In genomic region chr1:206074839-206075238, GRCh38 we compare ENCODE assay signal across 1 cellular context.
A peak's percentile ranks its signal among the peaks of the same experiment; 100 is the strongest.
TF ChIP-seq lines count a peak whose summit lies in the region.

No MANE protein-coding gene starts in this region.

TF ChIP-seq in K562, 482 proteins besides CTCF, POLR2A, EP300 and RAD21 (continued from another document and continues in another):
- TF ChIP-seq RNF219 (CRISPR knock-in tag; IDR thresholded peaks at IDR 0.05) (no peak), ESRRB (CRISPR knock-in tag; IDR thresholded peaks at IDR 0.05; ENCODE audit: borderline replicate concordance) (no peak), SMC3 (conservative IDR thresholded peaks at IDR 0.05; ENCODE audit: insufficient read depth, low read depth, low read length) (no peak), ZNF282 (CRISPR knock-in tag; IDR thresholded peaks at IDR 0.05) (no peak), SIN3B (IDR thresholded peaks at IDR 0.05; ENCODE audit: low read depth) (no peak), NFE2 (IDR thresholded peaks at IDR 0.05; ENCODE audit: low read depth) (no peak), KLF13 (tag; IDR thresholded peaks at IDR 0.05; ENCODE audit: borderline replicate concordance, low read depth) (no peak), ELF2 (CRISPR knock-in tag; IDR thresholded peaks at IDR 0.05) (no peak), ZNF212 (CRISPR knock-in tag; IDR thresholded peaks at IDR 0.05) (no peak), ZEB2 (IDR thresholded peaks at IDR 0.05) (no peak; the same call in 1 of the 2 replicates), TCF7L2 (IDR thresholded peaks at IDR 0.05; ENCODE audit: low read depth, low read length) (no peak), SFPQ (IDR thresholded peaks at IDR 0.05; ENCODE audit: low read depth, low read length) (no peak), PHF20 (IDR thresholded peaks at IDR 0.05; ENCODE audit: partially characterized antibody) (no peak), MBD2 (IDR thresholded peaks at IDR 0.05; ENCODE audit: borderline replicate concordance, low read depth) (peak; percentile 45; the same call in 1 of the 2 replicates), ARID1B (IDR thresholded peaks at IDR 0.05) (peak; percentile 92), NCOA1 (IDR thresholded peaks at IDR 0.05; ENCODE audit: low read depth) (peak; percentile 47; the same call in 1 of the 2 replicates), FOS (IDR thresholded peaks at IDR 0.05; ENCODE audit: extremely low read depth, insufficient read length) (no peak), ARNT (IDR thresholded peaks at IDR 0.05) (no peak), DMBX1 (CRISPR knock-in tag; IDR thresholded peaks at IDR 0.05; ENCODE audit: borderline replicate concordance) (peak; percentile 68; the same call in 1 of the 2 replicates), REST (CRISPR knock-in tag; IDR thresholded peaks at IDR 0.05; ENCODE audit: low read depth) (no peak), RBFOX2 (IDR thresholded peaks at IDR 0.05; ENCODE audit: low read depth, low read length) (no peak), ILK (tag; IDR thresholded peaks at IDR 0.05; ENCODE audit: borderline replicate concordance, low read depth) (no peak), MTF1 (CRISPR knock-in tag; IDR thresholded peaks at IDR 0.05; ENCODE audit: borderline replicate concordance) (no peak), TBL1XR1 (IDR thresholded peaks at IDR 0.05; ENCODE audit: low read length in 2 of 2) (peak in 1 of 2 experiments; percentile 82; a peak in 1 of 4 replicates), ZNF407 (IDR thresholded peaks at IDR 0.05; ENCODE audit: low read depth) (no peak), FOXP4 (CRISPR knock-in tag; IDR thresholded peaks at IDR 0.05; ENCODE audit: borderline replicate concordance) (no peak), CEBPZ (IDR thresholded peaks at IDR 0.05; ENCODE audit: borderline replicate concordance, low read depth, low read length) (no peak), PTRF (tag; IDR thresholded peaks at IDR 0.05) (no peak), SNRNP70 (optimal IDR thresholded peaks at IDR 0.05; ENCODE audit: low read depth, low read length) (no peak), E2F1 (CRISPR knock-in tag; IDR thresholded peaks at IDR 0.05) (no peak; the same call in 1 of the 2 replicates), DNMT1 (IDR thresholded peaks at IDR 0.05) (no peak), ZSCAN29 (IDR thresholded peaks at IDR 0.05) (no peak), GATAD2B (IDR thresholded peaks at IDR 0.05; ENCODE audit: borderline replicate concordance) (no peak), SMARCA4 (IDR thresholded peaks at IDR 0.05) (peak; percentile 90)
